19 cellular contexts compared by ENCODE assay signal in the genomic region with DNA sequence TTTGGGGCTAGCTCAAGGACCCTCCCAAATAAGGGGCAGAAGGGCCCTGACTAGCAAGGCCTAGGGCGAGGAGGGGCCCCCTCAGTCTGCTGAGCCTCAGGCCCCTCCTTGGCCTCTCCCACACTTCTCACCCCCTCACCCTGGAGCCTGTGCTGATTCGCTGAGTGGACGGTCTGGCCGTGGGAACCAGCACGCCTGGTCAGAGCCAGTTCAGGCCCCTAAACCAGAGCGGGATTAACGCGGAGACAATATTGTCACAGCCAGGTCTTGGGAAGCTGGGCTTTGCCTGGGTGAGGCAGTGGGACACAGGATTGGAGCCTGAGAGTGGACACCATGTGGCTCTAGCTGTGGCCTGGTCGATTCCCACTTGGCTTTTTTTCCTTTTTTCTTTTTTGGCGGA. TPM values are rescaled to one million over a fixed set of nuclear protein-coding genes. Genes with fewer than 3 reads are reported as not detected.
A peak's percentile ranks its signal among the peaks of the same experiment; 100 is the strongest.
DNase-seq lines count a peak whose midpoint lies in the region; ATAC-seq and TF ChIP-seq lines count a peak whose summit lies in the region.
"Had no signal": no experiment of that assay in that cellular context is flagged by ENCODE, and none has a peak within 500 bp of the region (broad histone marks: within the 10 kb centered on the region; RNA-seq: fewer than 3 reads in every experiment).

No MANE protein-coding gene starts in this region.

- H3K9me3 ChIP-seq in IMR-90 (ENCODE audit: control insufficient read depth, insufficient read depth, low read length) (no peaks in the 10 kb centered on the region), neural progenitor cell (ENCODE audit: low read depth) (no peaks in the 10 kb centered on the region), aorta (ENCODE audit: control insufficient read depth, low read length) (no peaks in the 10 kb centered on the region), PC-9 (ENCODE audit: insufficient read depth, low read depth) (no peaks in the 10 kb centered on the region)
- H3K9me3 ChIP-seq: BLaER1 treated with 17β-estradiol and CSF1 and Interleukin-3, amounts not matched to agents 10 nM and 100 nM had no signal

- H3K14ac ChIP-seq in IMR-90 (replicated peaks; ENCODE audit: low read depth, low read length) = no peak overlapping the region

- no peaks in the 10 kb centered on the region for H3K9me2 ChIP-seq in PC-9 (ENCODE audit: insufficient read depth)

- H2AK9ac ChIP-seq in IMR-90 (replicated peaks; ENCODE audit: low read depth, low read length, poor library complexity) = no peak overlapping the region

- H2BK5ac ChIP-seq in IMR-90 (ENCODE audit: low read depth, low read length, poor library complexity, severe bottlenecking) = no peak overlapping the region

- intact Hi-C loops in IMR-90 (cut with micrococcal nuclease) (no loop called here), aorta (cut with DNase I) (no loop called here), PC-9 (cut with micrococcal nuclease; ENCODE audit: unreplicated experiment) (no loop called here)

- TF ChIP-seq CTCF in IMR-90 (conservative IDR thresholded peaks at IDR 0.05; ENCODE audit: low read depth, low read length) (no peak), coronary artery (IDR thresholded peaks at IDR 0.05) (no peak), neural progenitor cell (IDR thresholded peaks at IDR 0.05) (no peak), PC-9 (conservative IDR thresholded peaks at IDR 0.05) (no peak)

- no peak overlapping the region for H3K23ac ChIP-seq in IMR-90 (ENCODE audit: low read depth, low read length)

- H4K91ac ChIP-seq in IMR-90 (ENCODE audit: insufficient read depth, low read depth, low read length) = no peak overlapping the region

- H3K36me3 Mint-ChIP-seq in neural progenitor cell = no peaks in the 10 kb centered on the region
- H3K36me3 Mint-ChIP-seq: CD4-positive, CD25-positive, alpha-beta regulatory T cell had no signal

- WGBS in IMR-90 (ENCODE audit: extremely low coverage in 2 of 2, insufficient read length in 1 of 2), 2 experiments = 83% methylated on average over 3 of the region's 10 CpGs; no CpG with 5 or more reads in 1 of the 2 experiments
- WGBS in aorta, 2 donors = 53 to 56% methylated on average over 10 of the region's 10 CpGs

- H3K4me2 ChIP-seq in IMR-90 (ENCODE audit: low read depth, low read length) = no peak overlapping the region
- H3K4me2 ChIP-seq in neural progenitor cell = no peak overlapping the region
- H3K4me2 ChIP-seq in PC-9 = no peak overlapping the region
- H3K4me2 ChIP-seq: BLaER1 treated with 17β-estradiol and CSF1 and Interleukin-3, amounts not matched to agents 10 nM and 100 nM had no signal

- DNase-seq in IMR-90 (no peak), coronary artery (ENCODE audit: low spot score) (no peak), neural progenitor cell (ENCODE audit: low spot score) (no peak), aorta (peak in 1 of 2 donors; percentile 40), NCI-H510A treated with DMSO at 0.1 percent for 48 hours (lab: John Stamatoyannopoulos, UW) (no peak), PC-9 (no peak)
- DNase-seq in stimulated activated CD4-positive, alpha-beta T cell treated with anti-CD3 and anti-CD28 coated beads, Interleukin-4, amount 100 ng/mL, for 4 hours = no peak
- DNase-seq: ACHN; Calu3; CD4-positive, CD25-positive, alpha-beta regulatory T cell; DMS 273 treated with DMSO at 0.1 percent for 48 hours; DMS79; GM23248; H7 had no signal

- no peak overlapping the region for H3K18ac ChIP-seq in IMR-90 (ENCODE audit: low read depth, low read length)

- H2AK5ac ChIP-seq in IMR-90 (ENCODE audit: low read depth, low read length) = no peak overlapping the region

- H3K79me2 ChIP-seq in neural progenitor cell (ENCODE audit: low read depth) (no peaks in the 10 kb centered on the region), PC-9 (ENCODE audit: low read depth) (no peaks in the 10 kb centered on the region)

- no peak for TF ChIP-seq POLR2A in IMR-90 (IDR thresholded peaks at IDR 0.05; ENCODE audit: low read depth, low read length)

- no peak overlapping the region for H3K56ac ChIP-seq in IMR-90 (ENCODE audit: extremely low read depth, insufficient read depth, low read length)

- H3K27ac ChIP-seq in IMR-90 (ENCODE audit: insufficient read depth, low read length) (no peak overlapping the region), coronary artery (peak overlapping the region; percentile 51 to 77), neural progenitor cell (no peak overlapping the region), aorta (ENCODE audit: low read depth in 1 of 2, low read length in 2 of 2) (peak overlapping the region; percentile 2 to 67), PC-9 (no peak overlapping the region)
- H3K27ac ChIP-seq: BLaER1 treated with 17β-estradiol and CSF1 and Interleukin-3, amounts not matched to agents 10 nM and 100 nM; GM23248 had no signal

- no peak overlapping the region for H2BK15ac ChIP-seq in IMR-90 (ENCODE audit: low read depth, low read length)

- H3K4me1 ChIP-seq in IMR-90 (ENCODE audit: control insufficient read depth, insufficient read depth, low read length) (peaks cover 16% of the 10 kb centered on the region), neural progenitor cell (peaks cover 34% of the 10 kb centered on the region), aorta (ENCODE audit: control insufficient read depth in 1 of 2, insufficient read depth in 2 of 2, low read length in 2 of 2) (no peaks in the 10 kb centered on the region), PC-9 (replicated peaks; ENCODE audit: insufficient read depth) (no peaks in the 10 kb centered on the region)

- TF ChIP-seq RAD21 in IMR-90 (IDR thresholded peaks at IDR 0.05; ENCODE audit: low read length) = no peak

- ATAC-seq in IMR-90 (ENCODE audit: low read depth) = no peak
- no peak for ATAC-seq in aorta (ENCODE audit: low FRiP score)
- ATAC-seq: GM12878 had no signal

- H4K5ac ChIP-seq in IMR-90 (ENCODE audit: low read depth, low read length) = no peak overlapping the region

- H3K4me3 ChIP-seq in IMR-90 (ENCODE audit: insufficient read depth, low read depth, low read length) (no peak overlapping the region), coronary artery (no peak overlapping the region), neural progenitor cell (no peak overlapping the region), aorta (ENCODE audit: low read length in 2 of 2) (no peak overlapping the region), PC-9 (no peak overlapping the region)
- H3K4me3 ChIP-seq: BLaER1 treated with 17β-estradiol and CSF1 and Interleukin-3, amounts not matched to agents 10 nM and 100 nM; GM12878; GM23248 had no signal

- H3F3A ChIP-seq in neural progenitor cell (ENCODE audit: low read depth) (peaks cover 35% of the 10 kb centered on the region), PC-9 (ENCODE audit: insufficient read depth, low read depth) (peaks cover 11% of the 10 kb centered on the region; the same call in 1 of the 2 replicates)

- peak overlapping the region; percentile 63 for H3K27ac Mint-ChIP-seq in neural progenitor cell

- H3K4ac ChIP-seq in IMR-90 (ENCODE audit: low read depth, low read length) = no peak overlapping the region

- H2BK120ac ChIP-seq in IMR-90 (ENCODE audit: low read depth, low read length) = no peak overlapping the region

- H3K9ac ChIP-seq in IMR-90 (ENCODE audit: low read depth, low read length) (no peak overlapping the region), neural progenitor cell (no peak overlapping the region)
- H3K9ac ChIP-seq: BLaER1 treated with 17β-estradiol and CSF1 and Interleukin-3, amounts not matched to agents 10 nM and 100 nM; GM23248 had no signal

- CTCF ChIA-PET in IMR-90 (lab: Yijun Ruan, JAX) = no interaction called here
- CTCF ChIA-PET in PC-9 (lab: Charles Lee) = no interaction called here

- in situ Hi-C loops in IMR-90 (cut with MboI; ENCODE audit: low sequenced_read_pairs) = no loop called here

- no peaks in the 10 kb centered on the region for H3K27me3 ChIP-seq in IMR-90 (ENCODE audit: control insufficient read depth, insufficient read depth, low read length)
- peaks cover 39% of the 10 kb centered on the region for H3K27me3 ChIP-seq in neural progenitor cell
- H3K27me3 ChIP-seq in aorta (ENCODE audit: control insufficient read depth in 1 of 2, insufficient read depth in 2 of 2, low read length in 1 of 2) = no peaks in the 10 kb centered on the region
- no peaks in the 10 kb centered on the region for H3K27me3 ChIP-seq in PC-9 (ENCODE audit: insufficient read depth, low read depth)

- H3K27me3 Mint-ChIP-seq in neural progenitor cell (ENCODE audit: insufficient read depth, low read depth) = peaks cover 15% of the 10 kb centered on the region

- H2BK20ac ChIP-seq in IMR-90 (ENCODE audit: low read depth, low read length) = no peak overlapping the region

- peaks cover 0 to 5% of the 10 kb centered on the region in 2 experiments; a peak in 1 of 4 replicates for H3K79me1 ChIP-seq in IMR-90 (ENCODE audit: low read depth in 1 of 2, low read length in 2 of 2)

- no peak overlapping the region for H4K8ac ChIP-seq in IMR-90 (ENCODE audit: low read depth in 2 of 2, low read length in 2 of 2)

- H2AFZ ChIP-seq in IMR-90 (replicated peaks; ENCODE audit: low read length, poor library complexity) = peak overlapping the region; percentile 43
- no peak overlapping the region for H2AFZ ChIP-seq in neural progenitor cell (replicated peaks)
- H2AFZ ChIP-seq in PC-9 = no peak overlapping the region
- H2AFZ ChIP-seq: GM23248 had no signal

- H3K4me3 Mint-ChIP-seq in neural progenitor cell = no peak overlapping the region
- H3K4me3 Mint-ChIP-seq: CD4-positive, CD25-positive, alpha-beta regulatory T cell had no signal

- peaks cover 32% of the 10 kb centered on the region for H3K4me1 Mint-ChIP-seq in neural progenitor cell

- BruUV-seq in IMR-90 (replicated peaks; lab: Mats Ljungman, UMichigan) (no TSS peak), PC-9 (replicated peaks; lab: Mats Ljungman, UMichigan) (no TSS peak)

- POLR2A ChIA-PET in IMR-90 (lab: Charles Lee; ENCODE audit: unreplicated experiment) (no interaction called here), PC-9 (lab: Charles Lee; ENCODE audit: unreplicated experiment) (interaction anchor here (0.7 kb wide), 1 partner anchor 507 kb away, joined by 3 read pairs; no protein-coding TSS in a partner anchor)

- H3K36me3 ChIP-seq in IMR-90 (ENCODE audit: control insufficient read depth, insufficient read depth, low read length) = no peaks in the 10 kb centered on the region
- H3K36me3 ChIP-seq in neural progenitor cell = no peaks in the 10 kb centered on the region
- H3K36me3 ChIP-seq in aorta (ENCODE audit: control insufficient read depth in 1 of 2, insufficient read depth in 2 of 2, low read length in 1 of 2) = no peaks in the 10 kb centered on the region
- no peaks in the 10 kb centered on the region for H3K36me3 ChIP-seq in PC-9 (ENCODE audit: low read depth)
- H3K36me3 ChIP-seq: BLaER1 treated with 17β-estradiol and CSF1 and Interleukin-3, amounts not matched to agents 10 nM and 100 nM had no signal

- H4K20me1 ChIP-seq in IMR-90 (ENCODE audit: insufficient read depth, low read length) (no peaks in the 10 kb centered on the region), neural progenitor cell (ENCODE audit: low read depth) (peaks cover 18% of the 10 kb centered on the region), PC-9 (ENCODE audit: insufficient read depth) (no peaks in the 10 kb centered on the region)

- H3K9me1 ChIP-seq in IMR-90 (ENCODE audit: insufficient read depth, low read length) = peaks cover 5% of the 10 kb centered on the region

- H3K9me3 Mint-ChIP-seq in neural progenitor cell = no peaks in the 10 kb centered on the region

- dilution Hi-C loops in IMR-90 (cut with HindIII; ENCODE audit: low sequenced_read_pairs, unreplicated experiment) = no loop called here

RNA-seq across cellular contexts. Expression of gene FBLIM1, which starts 4.8 kb away (rescaled TPM):
- total RNA-seq in IMR-90 (2012; rRNA removed) (43.6 and 52.2 TPM in 2 replicates), neural progenitor cell (ENCODE audit: low replicate concordance) (4.7 and 13.0 TPM in 2 replicates), aorta (100 to 1,000 TPM; 418 to 507 TPM), PC-9 (2021) (57.2 and 114 TPM in 2 replicates)
- polyA plus RNA-seq in IMR-90 (2012; rRNA removed) (140 and 159 TPM in 2 replicates), aorta (100 to 1,000 TPM; 192 to 584 TPM)
- polyA plus RNA-seq in IMR-90 (2012; cell fraction: cytosol; rRNA removed) = 157 and 164 TPM in 2 replicates
- 95.1 and 141 TPM in 2 replicates for polyA plus RNA-seq in IMR-90 (2012; cell fraction: nucleus; rRNA removed; ENCODE audit: low replicate concordance)
- total RNA-seq: CD4-positive, CD25-positive, alpha-beta regulatory T cell had no signal

RNA-seq across cellular contexts. Expression of gene TMEM82, which starts 11.5 kb away (rescaled TPM):
- total RNA-seq in IMR-90 (2012; rRNA removed) = not detected in 2 replicates
- not detected in 2 replicates for polyA plus RNA-seq in IMR-90 (2012; rRNA removed)
- polyA plus RNA-seq in IMR-90 (2012; cell fraction: cytosol; rRNA removed) = not detected in 2 replicates
- not detected in 2 replicates for polyA plus RNA-seq in IMR-90 (2012; cell fraction: nucleus; rRNA removed; ENCODE audit: low replicate concordance)
- total RNA-seq in neural progenitor cell (ENCODE audit: low replicate concordance) = 0.56 TPM in 1 of 2 replicates, not detected in the other
- not detected for total RNA-seq in aorta
- 1 to 10 TPM in 1 of 2 donors, not detected in 1; 5.8 TPM for polyA plus RNA-seq in aorta
- not detected in 2 replicates for total RNA-seq in PC-9 (2021)
- total RNA-seq: A172; Calu3; CD4-positive, CD25-positive, alpha-beta regulatory T cell; G401; GM12878; GM23248; HT1080 had no signal
- polyA plus RNA-seq: CD4-positive, CD25-positive, alpha-beta regulatory T cell; GM12878; GM23248 had no signal

RNA-seq across cellular contexts. Expression of gene SLC25A34, which starts 17.7 kb away (rescaled TPM):
- total RNA-seq in IMR-90 (2012; rRNA removed) (under 0.01 TPM in 1 of 2 replicates, not detected in the other), neural progenitor cell (ENCODE audit: low replicate concordance) (0.34 and 2.2 TPM in 2 replicates), aorta (1 to 10 TPM; 2.5 to 4.3 TPM), PC-9 (2021) (1.4 and 1.7 TPM in 2 replicates)
- polyA plus RNA-seq in IMR-90 (2012; rRNA removed) (0.72 and 1.1 TPM in 2 replicates), aorta (1 to 10 TPM; 5.6 to 9.8 TPM)
- 0.08 and 0.45 TPM in 2 replicates for polyA plus RNA-seq in IMR-90 (2012; cell fraction: cytosol; rRNA removed)
- 5.3 and 9.5 TPM in 2 replicates for polyA plus RNA-seq in IMR-90 (2012; cell fraction: nucleus; rRNA removed; ENCODE audit: low replicate concordance)
- total RNA-seq: A172 had no signal
- polyA plus RNA-seq: CD4-positive, CD25-positive, alpha-beta regulatory T cell had no signal

RNA-seq across cellular contexts. Expression of gene UQCRHL, which starts 53.7 kb away (rescaled TPM):
- 1.4 and 2.8 TPM in 2 replicates for total RNA-seq in IMR-90 (2012; rRNA removed)
- 2.4 and 2.6 TPM in 2 replicates for polyA plus RNA-seq in IMR-90 (2012; rRNA removed)
- polyA plus RNA-seq in IMR-90 (2012; cell fraction: cytosol; rRNA removed) = 0.44 and 0.71 TPM in 2 replicates
- polyA plus RNA-seq in IMR-90 (2012; cell fraction: nucleus; rRNA removed; ENCODE audit: low replicate concordance) = 0.13 and 1.4 TPM in 2 replicates
- 2.8 and 4.8 TPM in 2 replicates for total RNA-seq in neural progenitor cell (ENCODE audit: low replicate concordance)
- total RNA-seq in aorta = 1 to 10 TPM; 1.2 to 1.3 TPM
- polyA plus RNA-seq in aorta = 1 to 10 TPM; 1.3 to 4.6 TPM
- total RNA-seq in PC-9 (2021) = 4.9 and 5.1 TPM in 2 replicates

Comparison
In these comparisons a context has a peak if more than half of its experiments do, and no peak if none do; other contexts are left out.
1. H3K27ac ChIP-seq: peak in coronary artery (2 of 2) and aorta (2 of 2); none in IMR-90 (single experiment), neural progenitor cell (single experiment) and PC-9 (single experiment).